ENCODE assay signal across 9 cellular contexts in genomic region chr2:114446571-114446970, GRCh38. TPM values are rescaled to one million over a fixed set of nuclear protein-coding genes. Genes with fewer than 3 reads are reported as not detected.
"Had no signal": no experiment of that assay in that cellular context is flagged by ENCODE, and none has a peak within 500 bp of the region (broad histone marks: within the 10 kb centered on the region; RNA-seq: fewer than 3 reads in every experiment).

No MANE protein-coding gene starts in this region.

- H3K36me3 ChIP-seq: HAP-1 had no signal

- H3K36me3 Mint-ChIP-seq: IgD-negative memory B cell had no signal

- H3K4me3 ChIP-seq: HAP-1 had no signal

- H3K4me3 Mint-ChIP-seq: HFFc6, IgD-negative memory B cell had no signal

- H3K27me3 Mint-ChIP-seq: IgD-negative memory B cell had no signal

- ATAC-seq: HCT116 had no signal

- H3K27ac ChIP-seq: HL-60 had no signal

- H3K9me3 ChIP-seq: HAP-1 had no signal

- H3K4me1 ChIP-seq: HAP-1 had no signal

- H3K27ac Mint-ChIP-seq: HFFc6, IgD-negative memory B cell had no signal

- H3K4me1 Mint-ChIP-seq: IgD-negative memory B cell had no signal

- DNase-seq: GOT3, H7, HFFc6, KG1 had no signal

RNA-seq across cellular contexts. Expression of gene DPP10, which starts 4.1 kb away (rescaled TPM):
- total RNA-seq: HFFc6, HT1080 had no signal
- polyA plus RNA-seq: IgD-negative memory B cell had no signal
